Comparison of ENCODE assay signal across 11 cellular contexts in genomic region chr7:56046728-56047445, GRCh38. TPM values are rescaled to one million over a fixed set of nuclear protein-coding genes. Genes with fewer than 3 reads are reported as not detected.
DNase-seq lines count a peak whose midpoint lies in the region; ATAC-seq and TF ChIP-seq lines count a peak whose summit lies in the region.
"Had no signal": no experiment of that assay in that cellular context is flagged by ENCODE, and none has a peak within 500 bp of the region (broad histone marks: within the 10 kb centered on the region; RNA-seq: fewer than 3 reads in every experiment).

No MANE protein-coding gene starts in this region.

- H3K4me3 ChIP-seq in BJ (ENCODE audit: low read depth, low read length) (no peak overlapping the region), SK-N-MC (no peak overlapping the region), ovary (no peak overlapping the region)

- TF ChIP-seq EP300 in ovary (IDR thresholded peaks at IDR 0.05) = no peak

- 9 to 21% (median 10%) methylated on average over 5 of the region's 5 CpGs for WGBS in ovary, 3 donors

- ATAC-seq in HG02759 (IDR thresholded peaks at IDR 0.05; ENCODE audit: unreplicated experiment) = no peak
- no peak for ATAC-seq in stimulated activated naive CD8-positive, alpha-beta T cell treated with anti-CD3 and anti-CD28 coated beads, Interleukin-15, Interleukin-2, amounts not matched to agents 100 U/mL and 50 U/mL, for 24 hours
- ATAC-seq: naive thymus-derived CD8-positive, alpha-beta T cell had no signal

- POLR2A ChIA-PET in BJ (lab: Charles Lee) = no interaction called here

- intact Hi-C loops in ovary (cut with DNase I) = no loop called here

- peaks cover 11% of the 10 kb centered on the region for H3K4me1 ChIP-seq in ovary (ENCODE audit: insufficient read depth)

- H3K27ac ChIP-seq in SK-N-MC (peak overlapping the region; percentile 39), ovary (peak overlapping the region; percentile 38 to 56)

- TF ChIP-seq POLR2A in ovary (IDR thresholded peaks at IDR 0.05) = no peak

- peak; percentile 88 for DNase-seq in BJ (ENCODE audit: low read depth)
- DNase-seq in SK-N-MC (ENCODE audit: low read depth, low spot score) = no peak
- peak; percentile 81 for DNase-seq in fibroblast of gingiva (ENCODE audit: low read depth)
- DNase-seq in ovary = no peak
- DNase-seq in Ammon's horn (ENCODE audit: low spot score) = no peak
- no peak for DNase-seq in Kasumi-1 (lab: John Stamatoyannopoulos, UW)
- no peak for DNase-seq in stimulated activated naive CD8-positive, alpha-beta T cell treated with anti-CD3 and anti-CD28 coated beads, Interleukin-15, Interleukin-2, amounts not matched to agents 100 U/mL and 50 U/mL, for 24 hours
- DNase-seq: DMS79 treated with DMSO at 0.1 percent for 48 hours; naive thymus-derived CD8-positive, alpha-beta T cell; NCI-H446 treated with DMSO at 0.1 percent for 48 hours had no signal

- TF ChIP-seq CTCF in BJ (IDR thresholded peaks at IDR 0.05; ENCODE audit: insufficient read depth, low read depth, low read length) = no peak
- no peak for TF ChIP-seq CTCF in ovary (IDR thresholded peaks at IDR 0.05)

- H3K27me3 ChIP-seq in BJ (ENCODE audit: control insufficient read depth, insufficient read depth, low read length) (no peaks in the 10 kb centered on the region), ovary (no peaks in the 10 kb centered on the region)

- no peak overlapping the region for H3K9ac ChIP-seq in SK-N-MC (ENCODE audit: insufficient read length)

- H3K9me3 ChIP-seq in SK-N-MC (ENCODE audit: low read depth, low read length) (no peaks in the 10 kb centered on the region), ovary (no peaks in the 10 kb centered on the region)

- CTCF ChIA-PET in BJ (lab: Yijun Ruan, JAX) = no interaction called here

- no peaks in the 10 kb centered on the region for H3K36me3 ChIP-seq in BJ (ENCODE audit: control insufficient read depth, insufficient read depth, low read length)
- H3K36me3 ChIP-seq in SK-N-MC (ENCODE audit: insufficient read depth, low read length) = 0 out of 2 replicates have a peak, but pooled peaks cover 3% of the 10 kb centered on the region
- H3K36me3 ChIP-seq in ovary = no peaks in the 10 kb centered on the region

RNA-seq across cellular contexts. Expression of gene PSPH, which starts 4.4 kb away (rescaled TPM):
- polyA plus RNA-seq in BJ (2011; rRNA removed) (62.0 and 76.2 TPM in 2 replicates), ovary (10 to 100 TPM in 1 of 2 donors, 1 to 10 TPM in 1; 7.5 to 10.3 TPM)
- 22.8 and 47.1 TPM in 2 replicates for polyA minus RNA-seq in BJ (2011; rRNA and poly(A)+ RNA removed)
- 10 to 100 TPM; 10.3 to 36.9 (median 14.8) TPM for total RNA-seq in ovary

RNA-seq across cellular contexts. Expression of gene CCT6A, which starts 4.7 kb away (rescaled TPM):
- polyA plus RNA-seq in BJ (2011; rRNA removed) = 110 and 159 TPM in 2 replicates
- 68.9 and 69.3 TPM in 2 replicates for polyA minus RNA-seq in BJ (2011; rRNA and poly(A)+ RNA removed)
- total RNA-seq in ovary = 100 to 1,000 TPM in 1 of 7 donors, 10 to 100 TPM in 6; 50.2 to 108 (median 78.3) TPM
- 100 to 1,000 TPM in 1 of 2 donors, 10 to 100 TPM in 1; 69.1 to 112 TPM for polyA plus RNA-seq in ovary

RNA-seq across cellular contexts. Expression of gene SUMF2, which starts 17.2 kb away (rescaled TPM):
- polyA plus RNA-seq in BJ (2011; rRNA removed) (136 and 153 TPM in 2 replicates), ovary (100 to 1,000 TPM in 1 of 2 donors, 10 to 100 TPM in 1; 90.2 to 167 TPM)
- polyA minus RNA-seq in BJ (2011; rRNA and poly(A)+ RNA removed) = 82.3 and 113 TPM in 2 replicates
- 100 to 1,000 TPM in 5 of 7 donors, 10 to 100 TPM in 2; 56.3 to 119 (median 105) TPM for total RNA-seq in ovary

RNA-seq across cellular contexts. Expression of gene PHKG1, which starts 45.9 kb away (rescaled TPM):
- polyA plus RNA-seq in BJ (2011; rRNA removed) (0.16 and 0.39 TPM in 2 replicates), ovary (1 to 10 TPM in 1 of 2 donors, under 1 TPM in 1; 0.97 to 1.2 TPM)
- polyA minus RNA-seq in BJ (2011; rRNA and poly(A)+ RNA removed) = 0.19 and 0.62 TPM in 2 replicates
- total RNA-seq in ovary = 1 to 10 TPM; 1.0 to 2.3 (median 1.1) TPM

RNA-seq across cellular contexts. Expression of gene CHCHD2, which starts 59.4 kb away (rescaled TPM):
- polyA plus RNA-seq in BJ (2011; rRNA removed) (299 and 342 TPM in 2 replicates), ovary (100 to 1,000 TPM; 323 to 409 TPM)
- 51.3 and 86.2 TPM in 2 replicates for polyA minus RNA-seq in BJ (2011; rRNA and poly(A)+ RNA removed)
- 100 to 1,000 TPM; 241 to 389 (median 282) TPM for total RNA-seq in ovary

Comparison
In these comparisons a context has a peak if more than half of its experiments do, and no peak if none do; other contexts are left out.
1. DNase-seq: peak in BJ (single experiment) and fibroblast of gingiva (single experiment); none in SK-N-MC (single experiment), ovary (0 of 5), Ammon's horn (single experiment), Kasumi-1 (0 of 2) and stimulated activated naive CD8-positive, alpha-beta T cell treated with anti-CD3 and anti-CD28 coated beads, Interleukin-15, Interleukin-2, amounts not matched to agents 100 U/mL and 50 U/mL, for 24 hours (single experiment).